12 cellular contexts compared by ENCODE assay signal in genomic region chr13:49308977-49309408, GRCh38.
A peak's percentile ranks its signal among the peaks of the same experiment; 100 is the strongest.
DNase-seq lines count a peak whose midpoint lies in the region; ATAC-seq, FAIRE-seq and TF ChIP-seq lines count a peak whose summit lies in the region.
"Had no signal": no experiment of that assay in that cellular context is flagged by ENCODE, and none has a peak within 500 bp of the region (broad histone marks: within the 10 kb centered on the region; RNA-seq: fewer than 3 reads in every experiment).

No MANE protein-coding gene starts in this region.

- peak overlapping the region; percentile 7 for H3K9ac ChIP-seq in muscle layer of colon (ENCODE audit: low read length)

- peak overlapping the region in 1 of 2 donors; percentile 21 for H3K4me3 ChIP-seq in ascending aorta
- no peak overlapping the region for H3K4me3 ChIP-seq in fibroblast of the aortic adventitia (ENCODE audit: low read depth, low read length)
- no peak overlapping the region for H3K4me3 ChIP-seq in muscle layer of colon (ENCODE audit: low read depth in 1 of 2, low read length in 2 of 2)
- no peak overlapping the region for H3K4me3 ChIP-seq in thyroid gland (replicated peaks in 1 of 3)

- H3K27ac ChIP-seq in ascending aorta (peak overlapping the region; percentile 92 to 95), muscle layer of colon (ENCODE audit: low read depth, low read length) (peak overlapping the region; percentile 93), thyroid gland (peak overlapping the region; percentile 90 to 99 (median 91))
- H3K27ac ChIP-seq: HL-60 had no signal

- FAIRE-seq in urothelium cell line (lab: Jason Lieb, UNC) = no peak

- no peak for ATAC-seq in GM19023 (IDR thresholded peaks at IDR 0.05; ENCODE audit: unreplicated experiment)

- H3K4me1 ChIP-seq in ascending aorta (peaks cover 9 to 39% of the 10 kb centered on the region in 2 donors), muscle layer of colon (ENCODE audit: insufficient read depth, low read length) (peaks cover 58% of the 10 kb centered on the region), thyroid gland (peaks cover 49 to 75% of the 10 kb centered on the region in 2 donors)

- intact Hi-C loops in ascending aorta (cut with DNase I) = loop anchor here (5.0 kb wide), 1 partner anchor 188 kb away; the partner anchor contains the start of gene PHF11
- intact Hi-C loops in thyroid gland (cut with DNase I) = loop anchor here (10.0 kb wide), 1 partner anchor 186 kb away; the partner anchor contains the start of gene PHF11

- WGBS in thyroid gland, 2 donors = 29 to 39% methylated on average over 11 of the region's 11 CpGs

- H3K27me3 ChIP-seq in ascending aorta = no peaks in the 10 kb centered on the region
- H3K27me3 ChIP-seq in muscle layer of colon (ENCODE audit: control insufficient read depth in 1 of 2, insufficient read depth in 2 of 2, low read length in 2 of 2) = no peaks in the 10 kb centered on the region
- H3K27me3 ChIP-seq in thyroid gland = no peaks in the 10 kb centered on the region

- peak in 1 of 2 donors; percentile 59 for TF ChIP-seq POLR2A in thyroid gland (IDR thresholded peaks at IDR 0.05)

- peaks cover 0 to 11% of the 10 kb centered on the region in 2 donors for H3K36me3 ChIP-seq in ascending aorta
- H3K36me3 ChIP-seq in muscle layer of colon (ENCODE audit: insufficient read depth, low read length) = peaks cover 22% of the 10 kb centered on the region
- no peaks in the 10 kb centered on the region for H3K36me3 ChIP-seq in thyroid gland

- peak in 1 of 2 donors; percentile 79 for DNase-seq in ascending aorta (ENCODE audit: low spot score in 2 of 2)
- DNase-seq in fibroblast of the aortic adventitia (ENCODE audit: low read depth) = peak; percentile 30
- peak; percentile 91 to 93 for DNase-seq in thyroid gland
- DNase-seq in GM03348 (ENCODE audit: low spot score) = no peak
- DNase-seq in urothelium cell line (ENCODE audit: low spot score) = no peak
- no peak for DNase-seq in NCI-H2081 treated with DMSO at 0.1 percent for 48 hours (lab: John Stamatoyannopoulos, UW)
- DNase-seq: activated CD8-positive, alpha-beta memory T cell treated with anti-CD3 and anti-CD28 coated beads, Interleukin-2, amount 50 U/mL, for 48 hours; erythroblast; NCI-H446 treated with DMSO at 0.1 percent for 48 hours had no signal

- TF ChIP-seq CTCF in ascending aorta (IDR thresholded peaks at IDR 0.05) (no peak), fibroblast of the aortic adventitia (IDR thresholded peaks at IDR 0.05; ENCODE audit: insufficient read depth, low read length) (no peak), thyroid gland (IDR thresholded peaks at IDR 0.05) (no peak)

- no peaks in the 10 kb centered on the region for H3K9me3 ChIP-seq in ascending aorta
- H3K9me3 ChIP-seq in muscle layer of colon (ENCODE audit: low read length) = no peaks in the 10 kb centered on the region
- no peaks in the 10 kb centered on the region for H3K9me3 ChIP-seq in thyroid gland

Comparison
In these comparisons a context has a peak if more than half of its experiments do, and no peak if none do; other contexts are left out.
1. DNase-seq: peak in fibroblast of the aortic adventitia (single experiment) and thyroid gland (2 of 2); none in GM03348 (single experiment), urothelium cell line (single experiment) and NCI-H2081 treated with DMSO at 0.1 percent for 48 hours (single experiment).
2. Peak in every context shown above with its lines, with median percentiles within 50 percentile points of each other: H3K27ac ChIP-seq.